ENCODE assay signal across 8 cellular contexts in the genomic region with DNA sequence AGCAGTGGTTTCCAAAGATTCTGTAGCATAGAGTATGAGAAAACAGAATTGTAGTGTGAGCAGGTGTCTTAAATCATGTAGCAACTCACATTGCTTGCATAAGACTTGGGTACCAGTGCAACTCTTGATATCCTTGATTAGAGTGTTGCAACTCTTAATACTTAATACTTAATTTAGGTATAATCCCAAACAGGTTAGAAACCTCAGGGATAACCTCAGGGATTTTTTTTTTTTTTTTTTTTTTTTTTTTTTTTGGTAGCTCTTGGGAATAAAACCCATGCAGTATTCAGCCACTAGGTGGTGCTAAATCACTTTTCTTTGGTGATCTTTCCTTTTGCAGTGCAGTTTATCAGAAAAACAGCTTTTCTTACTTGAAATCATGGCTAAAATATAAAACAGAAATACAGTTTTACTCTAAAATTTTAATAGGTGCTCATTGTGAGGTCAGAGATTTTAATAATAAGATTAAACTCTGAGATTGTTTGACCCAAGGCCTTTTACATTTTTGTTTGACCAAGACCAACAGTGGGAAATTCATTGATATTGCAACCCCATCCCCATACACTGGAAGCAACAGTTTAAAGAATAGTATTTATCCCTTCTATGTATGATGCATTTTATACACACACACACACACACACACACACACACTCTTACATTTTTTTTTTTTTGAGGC. TPM values are rescaled to one million over a fixed set of nuclear protein-coding genes. Genes with fewer than 3 reads are reported as not detected.
A peak's percentile ranks its signal among the peaks of the same experiment; 100 is the strongest.
DNase-seq lines count a peak whose midpoint lies in the region; ATAC-seq, FAIRE-seq and TF ChIP-seq lines count a peak whose summit lies in the region.

No MANE protein-coding gene starts in this region.

- H3K36me3 ChIP-seq in MM.1S (replicated peaks; ENCODE audit: insufficient read depth, low read length) (no peaks in the 10 kb centered on the region), SK-N-MC (ENCODE audit: insufficient read depth, low read length) (no peaks in the 10 kb centered on the region)

- H2AFZ ChIP-seq in MM.1S (ENCODE audit: low read length): no peak overlapping the region

- no peak overlapping the region for H3K4me3 Mint-ChIP-seq in naive thymus-derived CD8-positive, alpha-beta T cell

- peak; percentile 94 for FAIRE-seq in endometrium (lab: Jason Lieb, UNC)

- H3K9me3 ChIP-seq in MM.1S (replicated peaks; ENCODE audit: insufficient read depth, low read length) (no peaks in the 10 kb centered on the region), SK-N-MC (ENCODE audit: low read depth, low read length) (no peaks in the 10 kb centered on the region)

- no peaks in the 10 kb centered on the region for H4K20me1 ChIP-seq in MM.1S (ENCODE audit: insufficient read depth, low read length)

- H3K27me3 ChIP-seq in MM.1S (replicated peaks; ENCODE audit: insufficient read depth, low read length): no peaks in the 10 kb centered on the region

- H3K9me2 ChIP-seq in MM.1S (replicated peaks; ENCODE audit: insufficient read depth, low read length): no peaks in the 10 kb centered on the region

- DNase-seq in stimulated activated CD4-positive, alpha-beta T cell treated with anti-CD3 and anti-CD28 coated beads, Interleukin-2, amount 100 ng/mL, for 48 hours: peak; percentile 26 to 42
- no peak for DNase-seq in stimulated activated CD4-positive, alpha-beta T cell treated with anti-CD3 and anti-CD28 coated beads, Interleukin-4, amount 100 ng/mL, for 1 hour
- DNase-seq in MM.1S (peak; percentile 66), SK-N-MC (ENCODE audit: low read depth, low spot score) (peak; percentile 76)
- peak in 7 of 10 donors; percentile 18 to 70 (median 62) for DNase-seq in naive thymus-derived CD8-positive, alpha-beta T cell

- peaks cover 0 to 76% (median 16%) of the 10 kb centered on the region in 3 donors for H3K36me3 Mint-ChIP-seq in naive thymus-derived CD8-positive, alpha-beta T cell

- H3F3A ChIP-seq in MM.1S (ENCODE audit: insufficient read depth, low read length): peaks cover 12% of the 10 kb centered on the region

- TF ChIP-seq CTCF in MM.1S (IDR thresholded peaks at IDR 0.05; ENCODE audit: low read length): peak; percentile 61

- peak overlapping the region; percentile 19; the same call in 1 of the 2 replicates for H3K4me2 ChIP-seq in MM.1S (ENCODE audit: low read depth, low read length)

- H3K9me3 Mint-ChIP-seq in naive thymus-derived CD8-positive, alpha-beta T cell: no peaks in the 10 kb centered on the region

- H3K27ac ChIP-seq in MM.1S (ENCODE audit: low read length) (peak overlapping the region; percentile 56; the same call in 1 of the 2 replicates), SK-N-MC (no peak overlapping the region)

- H3K4me3 ChIP-seq in MM.1S (ENCODE audit: low read length): no peak overlapping the region
- H3K4me3 ChIP-seq in SK-N-MC: no peak overlapping the region

- peaks cover 21% of the 10 kb centered on the region for H3K4me1 ChIP-seq in MM.1S (ENCODE audit: low read length)

- H3K9ac ChIP-seq in MM.1S (ENCODE audit: low read length) (no peak overlapping the region), SK-N-MC (ENCODE audit: insufficient read length) (no peak overlapping the region)

- H3K79me2 ChIP-seq in MM.1S (ENCODE audit: low read length): no peaks in the 10 kb centered on the region

- POLR2A ChIA-PET in naive thymus-derived CD8-positive, alpha-beta T cell (lab: Charles Lee): interaction anchor here (0.6 to 1.5 kb wide), 14 partner anchors 9 to 184 kb away, joined by 3 to 6 read pairs (median 4); partner anchors contain the start of genes CAST and LNPEP

- H3K4me1 Mint-ChIP-seq in naive thymus-derived CD8-positive, alpha-beta T cell: peaks cover 0 to 2% (median under 1%) of the 10 kb centered on the region in 4 donors

- peak in 1 of 2 donors; percentile 36 for ATAC-seq in naive thymus-derived CD8-positive, alpha-beta T cell
- ATAC-seq in GM21447 (IDR thresholded peaks at IDR 0.05; ENCODE audit: unreplicated experiment): no peak
- ATAC-seq in HG03460 (IDR thresholded peaks at IDR 0.05; ENCODE audit: unreplicated experiment): no peak

- H3K27me3 Mint-ChIP-seq in naive thymus-derived CD8-positive, alpha-beta T cell: no peaks in the 10 kb centered on the region

- peak overlapping the region in 3 of 10 donors; percentile 20 to 45 (median 32) for H3K27ac Mint-ChIP-seq in naive thymus-derived CD8-positive, alpha-beta T cell

RNA-seq across cellular contexts. Expression of gene ERAP1, which starts 55.3 kb away (rescaled TPM):
- total RNA-seq in naive thymus-derived CD8-positive, alpha-beta T cell: 100 to 1,000 TPM; 120 to 124 TPM
- 10 to 100 TPM; 48.2 to 83.9 (median 62.7) TPM for polyA plus RNA-seq in naive thymus-derived CD8-positive, alpha-beta T cell
